Comparison of ENCODE assay signal across 22 cellular contexts in the genomic region with DNA sequence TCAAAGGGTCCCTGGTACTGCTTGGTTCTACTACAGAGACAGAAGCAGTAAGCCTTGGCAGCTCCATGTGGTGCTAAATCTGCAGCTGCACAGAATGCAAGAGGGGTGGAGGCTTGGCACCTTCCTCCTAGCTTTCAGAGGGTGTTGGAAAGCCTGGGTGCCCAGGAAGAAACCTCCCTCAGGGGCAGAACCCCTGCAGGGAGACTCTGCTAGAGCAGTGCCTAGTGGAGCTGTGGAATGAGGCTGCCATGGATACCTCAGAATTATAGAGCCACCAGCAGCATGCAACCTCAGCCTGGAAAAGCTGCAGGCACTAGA.
"Had no signal": no experiment of that assay in that cellular context is flagged by ENCODE, and none has a peak within 500 bp of the region (broad histone marks: within the 10 kb centered on the region; RNA-seq: fewer than 3 reads in every experiment).

No MANE protein-coding gene starts in this region.

- H3K4me3 ChIP-seq: left ventricle myocardium inferior, lower lobe of right lung, right atrium auricular region, right lobe of liver, smooth muscle cell, tibial nerve, uterus had no signal

- H3K36me3 ChIP-seq: left ventricle myocardium inferior, lower lobe of right lung, right atrium auricular region, right lobe of liver, tibial nerve, uterus had no signal

- H3K4me1 ChIP-seq: left ventricle myocardium inferior, lower lobe of right lung, parathyroid adenoma, right lobe of liver, tibial nerve, uterus had no signal

- H3K27me3 ChIP-seq: right atrium auricular region, right lobe of liver, tibial nerve, uterus had no signal

- H3K27ac ChIP-seq: left ventricle myocardium inferior, lower lobe of right lung, parathyroid adenoma, right atrium auricular region, right lobe of liver, tibial nerve, uterus had no signal

- DNase-seq: hippocampal formation; kidney; left colon; left ventricle myocardium inferior; lower lobe of right lung; mammary epithelial cell; mesenchymal stem cell; naive thymus-derived CD8-positive, alpha-beta T cell; nucleus accumbens; stimulated activated CD4-positive, alpha-beta T cell treated with anti-CD3 and anti-CD28 coated beads, Interleukin-1b, Interleukin-23, amount 100 ng/mL, for 48 hours; stimulated activated CD4-positive, alpha-beta T cell treated with anti-CD3 and anti-CD28 coated beads, Interleukin-2, amount 100 ng/mL, for 48 hours; stimulated activated CD4-positive, alpha-beta T cell treated with anti-CD3 and anti-CD28 coated beads, Interleukin-4, amount 100 ng/mL, for 4 hours; stimulated activated naive CD4-positive, alpha-beta T cell treated with Interleukin-2 at 50 U/mL for 16 hours; stimulated activated naive CD8-positive, alpha-beta T cell treated with anti-CD3 and anti-CD28 coated beads, Interleukin-15, amount 100 ng/mL, for 72 hours; substantia nigra; uterus had no signal

- ATAC-seq: left colon; lower lobe of right lung; naive thymus-derived CD8-positive, alpha-beta T cell; right lobe of liver; stimulated activated memory B cell treated with anti-CD40 and anti-IgM and Interleukin-4, amounts not matched to agents 10 μg/mL and 1 μg/mL and 100 μg/mL, for 72 hours; stimulated activated naive CD8-positive, alpha-beta T cell treated with anti-CD3 and anti-CD28 coated beads, Interleukin-15, amount 100 ng/mL, for 72 hours had no signal

- H3K9me3 ChIP-seq: right lobe of liver, uterus had no signal
